29 cellular contexts compared by ENCODE assay signal in genomic region chr11:124327775-124328174, GRCh38. TPM values are rescaled to one million over a fixed set of nuclear protein-coding genes. Genes with fewer than 3 reads are reported as not detected.
DNase-seq lines count a peak whose midpoint lies in the region; ATAC-seq, FAIRE-seq and TF ChIP-seq lines count a peak whose summit lies in the region.
"Had no signal": no experiment of that assay in that cellular context is flagged by ENCODE, and none has a peak within 500 bp of the region (broad histone marks: within the 10 kb centered on the region; RNA-seq: fewer than 3 reads in every experiment).

No MANE protein-coding gene starts in this region.

- no peak overlapping the region for H2BK15ac ChIP-seq in H1 (ENCODE audit: low read length)

- no peaks in the 10 kb centered on the region for H3K9me3 Mint-ChIP-seq in chondrocyte (ENCODE audit: low read depth)
- H3K9me3 Mint-ChIP-seq: CD4-positive, alpha-beta T cell; CD8-positive, alpha-beta T cell had no signal

- no peak overlapping the region for H3K18ac ChIP-seq in H1 (ENCODE audit: extremely low read depth, low read length)

- H2AK5ac ChIP-seq in H1 (ENCODE audit: low read depth, low read length), result no peak overlapping the region

- TF ChIP-seq EP300 in K562 (IDR thresholded peaks at IDR 0.05; ENCODE audit: low read length), result no peak
- TF ChIP-seq EP300 in H1 (IDR thresholded peaks at IDR 0.05; ENCODE audit: borderline replicate concordance in 1 of 2, low read depth in 2 of 2, low read length in 2 of 2), result no peak

- no peaks in the 10 kb centered on the region for H3K9me3 ChIP-seq in BLaER1 treated with 17β-estradiol and CSF1 and Interleukin-3, amounts not matched to agents 10 nM and 100 nM (replicated peaks in 1 of 11)
- no peaks in the 10 kb centered on the region for H3K9me3 ChIP-seq in K562 (replicated peaks; ENCODE audit: control insufficient read depth, insufficient read depth, low read depth, low read length)
- H3K9me3 ChIP-seq in H1 (ENCODE audit: insufficient read depth in 2 of 2, low read depth in 1 of 2, low read length in 1 of 2), result peaks cover 6 to 15% of the 10 kb centered on the region in 2 experiments
- H3K9me3 ChIP-seq: BE2C, BLaER1 had no signal

- H3K9me1 ChIP-seq in K562 (ENCODE audit: control insufficient read depth, insufficient read depth, low read length), result no peaks in the 10 kb centered on the region

- peaks cover 24 to 46% (median 34%) of the 10 kb centered on the region in 10 experiments for H3K4me1 ChIP-seq in BLaER1 treated with 17β-estradiol and CSF1 and Interleukin-3, amounts not matched to agents 10 nM and 100 nM
- H3K4me1 ChIP-seq in K562 (replicated peaks in 1 of 2; ENCODE audit: control insufficient read depth in 2 of 2, insufficient read depth in 2 of 2, low read length in 2 of 2), result no peaks in the 10 kb centered on the region
- no peaks in the 10 kb centered on the region for H3K4me1 ChIP-seq in H1 (replicated peaks in 1 of 4; ENCODE audit: control insufficient read depth in 3 of 4, insufficient read depth in 4 of 4, low read length in 3 of 4)
- H3K4me1 ChIP-seq: BE2C had no signal

- no peak for TF ChIP-seq CTCF in K562 (IDR thresholded peaks at IDR 0.05 in 2 of 3, conservative IDR thresholded peaks at IDR 0.05 in 1 of 3; ENCODE audit: insufficient read depth in 2 of 3, low read depth in 1 of 3, low read length in 3 of 3)
- no peak for TF ChIP-seq CTCF in H1 (IDR thresholded peaks at IDR 0.05; ENCODE audit: control extremely low read depth in 1 of 3, insufficient read depth in 1 of 3, low read depth in 1 of 3, low read length in 3 of 3)
- TF ChIP-seq CTCF in chondrocyte (IDR thresholded peaks at IDR 0.05), result no peak

- no peak for TF ChIP-seq RAD21 in K562 (CRISPR knock-in tag; conservative IDR thresholded peaks at IDR 0.05 in 1 of 2, IDR thresholded peaks at IDR 0.05 in 1 of 2)
- TF ChIP-seq RAD21 in H1 (IDR thresholded peaks at IDR 0.05 in 1 of 2, conservative IDR thresholded peaks at IDR 0.05 in 1 of 2; ENCODE audit: low read depth in 2 of 2, low read length in 2 of 2), result no peak

- in situ Hi-C loops in K562 (cut with MboI), result no loop called here

- H3K9ac ChIP-seq in BLaER1 treated with 17β-estradiol and CSF1 and Interleukin-3, amounts not matched to agents 10 nM and 100 nM, result no peak overlapping the region
- H3K9ac ChIP-seq in K562 (ENCODE audit: insufficient read depth in 1 of 2, low read depth in 2 of 2, low read length in 2 of 2), result no peak overlapping the region
- H3K9ac ChIP-seq in H1 (replicated peaks in 1 of 4; ENCODE audit: extremely low read depth in 1 of 4, low read depth in 3 of 4, low read length in 3 of 4), result no peak overlapping the region
- H3K9ac ChIP-seq: BLaER1 had no signal

- no peak overlapping the region for H4K91ac ChIP-seq in H1 (replicated peaks; ENCODE audit: insufficient read length, low read length)

- H3K4me1 Mint-ChIP-seq in chondrocyte (ENCODE audit: low read depth), result no peaks in the 10 kb centered on the region

- no peak overlapping the region for H2BK12ac ChIP-seq in H1 (ENCODE audit: low read depth, low read length)

- H3K79me2 ChIP-seq in K562 (ENCODE audit: control insufficient read depth, insufficient read depth, low read length) (no peaks in the 10 kb centered on the region), H1 (ENCODE audit: control insufficient read depth in 1 of 2, insufficient read depth in 2 of 2, low read length in 2 of 2) (no peaks in the 10 kb centered on the region)

- TF ChIP-seq POLR2A in K562 (conservative IDR thresholded peaks at IDR 0.05), result no peak
- TF ChIP-seq POLR2A in H1 (IDR thresholded peaks at IDR 0.05; ENCODE audit: control extremely low read depth in 1 of 2, low read depth in 2 of 2, low read length in 2 of 2), result no peak

- H3K4me3 ChIP-seq in BLaER1 treated with 17β-estradiol and CSF1 and Interleukin-3, amounts not matched to agents 10 nM and 100 nM, result no peak overlapping the region
- no peak overlapping the region for H3K4me3 ChIP-seq in K562
- no peak overlapping the region for H3K4me3 ChIP-seq in H1 (ENCODE audit: extremely low read depth in 1 of 4, insufficient read depth in 2 of 4, low read depth in 3 of 4, low read length in 4 of 4)
- H3K4me3 ChIP-seq: BLaER1, GM12878 had no signal

- H3K27me3 Mint-ChIP-seq in chondrocyte (ENCODE audit: low read depth), result peaks cover 24% of the 10 kb centered on the region

- no peak overlapping the region for H3K4ac ChIP-seq in H1 (replicated peaks; ENCODE audit: insufficient read length, low read depth, low read length)

- WGBS in K562 (ENCODE audit: insufficient coverage, low coverage, missing lambda C conversion rate), result 80% methylated on average over 1 of the region's 1 CpG
- WGBS in H1 (ENCODE audit: extremely low coverage in 1 of 2, insufficient coverage in 1 of 2, insufficient read length in 1 of 2, insufficient replicate concordance in 2 of 2, low coverage in 1 of 2, low lambda C conversion rate in 2 of 2, missing lambda C conversion rate in 1 of 2), 2 experiments, result 100% methylated on average over 1 of the region's 1 CpG; no CpG with 5 or more reads in 1 of the 2 experiments

- CTCF ChIA-PET in K562 (lab: Yijun Ruan, JAX; ENCODE audit: low intra/inter-chr PET ratio), result interaction anchor here (0.7 kb wide), 1 partner anchor 220 kb away, joined by 3 read pairs; no protein-coding TSS in a partner anchor
- CTCF ChIA-PET in H1 (lab: Charles Lee; ENCODE audit: partially characterized antibody), result interaction anchor here (1.2 kb wide), 1 partner anchor 28 kb away, joined by 3 read pairs; no protein-coding TSS in a partner anchor

- H3K14ac ChIP-seq in H1 (ENCODE audit: insufficient read length), result no peak overlapping the region

- no peak overlapping the region for H4K5ac ChIP-seq in H1 (ENCODE audit: insufficient read length, low read depth, low read length)

- H3K36me3 Mint-ChIP-seq in chondrocyte (ENCODE audit: low read depth), result no peaks in the 10 kb centered on the region
- H3K36me3 Mint-ChIP-seq: CD8-positive, alpha-beta T cell had no signal

- no peak overlapping the region for H3K56ac ChIP-seq in H1 (replicated peaks; ENCODE audit: insufficient read length, low read depth, low read length)

- no peaks in the 10 kb centered on the region for H3K23me2 ChIP-seq in H1 (ENCODE audit: low read depth, low read length)

- no peaks in the 10 kb centered on the region for H4K20me1 ChIP-seq in BLaER1 treated with 17β-estradiol and CSF1 and Interleukin-3, amounts not matched to agents 10 nM and 100 nM
- H4K20me1 ChIP-seq in K562 (replicated peaks; ENCODE audit: control insufficient read depth, insufficient read depth, low read length), result no peaks in the 10 kb centered on the region
- H4K20me1 ChIP-seq in H1 (replicated peaks in 1 of 2; ENCODE audit: control insufficient read depth in 1 of 2, insufficient read depth in 2 of 2, low read length in 2 of 2), result no peaks in the 10 kb centered on the region
- H4K20me1 ChIP-seq: BLaER1 had no signal

- no peak overlapping the region for H2BK5ac ChIP-seq in H1 (ENCODE audit: low read depth, low read length)

- no peaks in the 10 kb centered on the region for H3K79me1 ChIP-seq in H1 (ENCODE audit: low read depth, low read length)

- H3K27me3 ChIP-seq in BLaER1 treated with 17β-estradiol and CSF1 and Interleukin-3, amounts not matched to agents 10 nM and 100 nM, result no peaks in the 10 kb centered on the region
- H3K27me3 ChIP-seq in K562 (ENCODE audit: control insufficient read depth in 2 of 2, insufficient read depth in 2 of 2, low read length in 2 of 2) (no peaks in the 10 kb centered on the region), H1 (replicated peaks in 1 of 4; ENCODE audit: control insufficient read depth in 3 of 4, extremely low read depth in 1 of 4, insufficient read depth in 3 of 4, low read length in 3 of 4) (no peaks in the 10 kb centered on the region)
- H3K27me3 ChIP-seq: BE2C, BLaER1 had no signal

- no peak overlapping the region for H2BK120ac ChIP-seq in H1 (replicated peaks; ENCODE audit: low read depth, low read length)

- H3K27ac Mint-ChIP-seq in chondrocyte (ENCODE audit: unreplicated experiment), result no peak overlapping the region
- H3K27ac Mint-ChIP-seq: CD4-positive, alpha-beta T cell; CD8-positive, alpha-beta T cell had no signal

- no peak overlapping the region for H3K23ac ChIP-seq in H1 (ENCODE audit: insufficient read length)

- H3K36me3 ChIP-seq in BLaER1 treated with 17β-estradiol and CSF1 and Interleukin-3, amounts not matched to agents 10 nM and 100 nM, result no peaks in the 10 kb centered on the region
- H3K36me3 ChIP-seq in K562 (ENCODE audit: control insufficient read depth, insufficient read depth, low read length) (no peaks in the 10 kb centered on the region), H1 (ENCODE audit: control insufficient read depth in 2 of 4, insufficient read depth in 4 of 4, low read length in 3 of 4) (peaks cover 0 to 6% (median 0%) of the 10 kb centered on the region in 4 experiments; a peak in 2 of 8 replicates)
- H3K36me3 ChIP-seq: BE2C, BLaER1 had no signal

- no peak overlapping the region for H3K4me3 Mint-ChIP-seq in chondrocyte (ENCODE audit: unreplicated experiment)
- H3K4me3 Mint-ChIP-seq: CD4-positive, alpha-beta T cell; CD8-positive, alpha-beta T cell had no signal

- H4K8ac ChIP-seq in H1 (ENCODE audit: extremely low read depth, insufficient read depth, low read length), result no peak overlapping the region

- H3K27ac ChIP-seq in BLaER1 treated with 17β-estradiol and CSF1 and Interleukin-3, amounts not matched to agents 10 nM and 100 nM, result no peak overlapping the region
- H3K27ac ChIP-seq in K562 (ENCODE audit: extremely low read depth, low read depth, low read length) (no peak overlapping the region), H1 (ENCODE audit: low read depth, low read length) (no peak overlapping the region)
- H3K27ac ChIP-seq: BLaER1, C4-2B had no signal

- FAIRE-seq in K562 (lab: Jason Lieb, UNC) (no peak), H1 (lab: Jason Lieb, UNC) (peak; percentile 60)
- FAIRE-seq: A204.1, GM12878, GM19239 had no signal

- DNase-seq in OCI-M1 (lab: John Stamatoyannopoulos, UW), result peak; percentile 73
- no peak for DNase-seq in K562 (ENCODE audit: extremely low read depth in 1 of 4, low spot score in 3 of 4)
- DNase-seq in H1 (ENCODE audit: low read depth in 1 of 2, low spot score in 2 of 2), result no peak
- no peak for DNase-seq in COR-L47 (lab: John Stamatoyannopoulos, UW)
- DNase-seq in NCI-H1436 (lab: John Stamatoyannopoulos, UW), result no peak
- no peak for DNase-seq in Ammon's horn (ENCODE audit: low spot score)
- DNase-seq in chondrocyte (ENCODE audit: low spot score), result no peak
- DNase-seq: 8988T; ACHN; BE2C; CD4-positive, alpha-beta T cell; CD8-positive, alpha-beta T cell; DMS 273 treated with DMSO at 0.1 percent for 48 hours; DMS153; DMS53; DMS79; DND-41; EL; GDM1 had no signal

- H2AFZ ChIP-seq in K562 (ENCODE audit: low read depth, low read length) (no peak overlapping the region), H1 (ENCODE audit: low read length) (no peak overlapping the region)

- POLR2A ChIA-PET in K562 (lab: Yijun Ruan, JAX) (no interaction called here), H1 (lab: Charles Lee; ENCODE audit: partially characterized antibody) (no interaction called here)

- BruUV-seq in K562 (replicated peaks; lab: Mats Ljungman, UMichigan), result no TSS peak

- no peak for ATAC-seq in K562
- ATAC-seq: CD8-positive, alpha-beta T cell; GM12878 had no signal

- H2BK20ac ChIP-seq in H1 (ENCODE audit: low read length), result no peak overlapping the region

- intact Hi-C loops in K562 (cut with micrococcal nuclease), result loop anchor here (2.0 to 10.0 kb wide), 2 partner anchors 57 to 219 kb away; partner anchors contain the start of gene OR8B2

- peak overlapping the region in 10 of 11 experiments; percentile 10 to 75 (median 60); a peak in 13 of 22 replicates for H3K4me2 ChIP-seq in BLaER1 treated with 17β-estradiol and CSF1 and Interleukin-3, amounts not matched to agents 10 nM and 100 nM
- no peak overlapping the region for H3K4me2 ChIP-seq in K562 (ENCODE audit: insufficient read depth, low read length)
- no peak overlapping the region for H3K4me2 ChIP-seq in H1 (ENCODE audit: insufficient read depth in 1 of 2, low read depth in 2 of 2, low read length in 2 of 2)

RNA-seq across cellular contexts. Expression of gene OR8D2, which starts 7.8 kb away (rescaled TPM):
- total RNA-seq in K562 (2011; cell fraction: chromatin; rRNA removed; ENCODE audit: low replicate concordance), result not detected in 2 replicates
- not detected in 2 replicates for total RNA-seq in K562 (2011; cell fraction: nucleolus; rRNA removed)
- total RNA-seq in K562 (2011; cell fraction: nucleoplasm; rRNA removed), result not detected in 2 replicates
- total RNA-seq in K562 (2014; rRNA removed), result not detected in 2 replicates
- not detected in 2 replicates for total RNA-seq in K562 (2014; rRNA removed; fragmentation: Illumina TruSeq; extraction: Trizol)
- total RNA-seq in K562 (2015; rRNA removed; fragmentation: Illumina TruSeq; extraction: Trizol), result not detected in 2 replicates
- not detected in 2 replicates for total RNA-seq in K562 (2021)
- not detected in 2 replicates for polyA plus RNA-seq in K562 (2011; rRNA removed)
- polyA plus RNA-seq in K562 (2011; cell fraction: cytosol; rRNA removed), result not detected in 2 replicates
- not detected in 2 replicates for polyA plus RNA-seq in K562 (2011; cell fraction: nucleus; rRNA removed)
- 0.12 and 0.15 TPM in 2 replicates for polyA plus RNA-seq in K562 (2012)
- polyA plus RNA-seq in K562 (2014; fragmentation: Illumina TruSeq; extraction: Trizol), result not detected in 2 replicates
- polyA plus RNA-seq in K562 (2014; fragmentation: Nextera tagmentation; extraction: Ambion mirVana), result under 1 TPM; 0.06 to 0.21 TPM
- polyA plus RNA-seq in K562 (2014; rRNA removed), result not detected in 2 replicates
- polyA minus RNA-seq in K562 (2011; rRNA and poly(A)+ RNA removed), result not detected in 2 replicates
- not detected in 2 replicates for polyA minus RNA-seq in K562 (2011; cell fraction: cytosol; rRNA and poly(A)+ RNA removed)
- polyA minus RNA-seq in K562 (2011; cell fraction: nucleus; rRNA and poly(A)+ RNA removed), result 0.40 TPM in 1 of 2 replicates, not detected in the other
- total RNA-seq in H1 (2021; fragmentation: NEBNext Ultra II Directional; extraction: Animal tissue kit (Norgen Biotek cat#: 25700)), result not detected in 2 replicates
- not detected in 2 replicates for polyA plus RNA-seq in H1 (2011; rRNA removed)
- polyA plus RNA-seq in H1 (2011; cell fraction: cytosol; rRNA removed), result not detected
- polyA plus RNA-seq in H1 (2011; cell fraction: nucleus; rRNA removed), result not detected
- not detected in 4 replicates for polyA plus RNA-seq in H1 (2012, experiment 1 of 2)
- polyA plus RNA-seq in H1 (2012, experiment 2 of 2), result not detected
- not detected for polyA plus RNA-seq in H1 (2013, experiment 1 of 2)
- not detected for polyA plus RNA-seq in H1 (2013, experiment 2 of 2)
- polyA minus RNA-seq in H1 (2011; rRNA and poly(A)+ RNA removed), result not detected in 2 replicates
- not detected for polyA minus RNA-seq in H1 (2011; cell fraction: cytosol; rRNA and poly(A)+ RNA removed)
- polyA minus RNA-seq in H1 (2011; cell fraction: nucleus; rRNA and poly(A)+ RNA removed), result not detected
- total RNA-seq in chondrocyte, result not detected in 3 replicates
- total RNA-seq: A673; CD4-positive, alpha-beta T cell; CD8-positive, alpha-beta T cell; Daoy; G401; GM12878 had no signal
- polyA plus RNA-seq: AG04450, GM12878 had no signal

RNA-seq across cellular contexts. Expression of gene OR8D1, which starts 14.0 kb away (rescaled TPM):
- total RNA-seq in K562 (2011; cell fraction: chromatin; rRNA removed; ENCODE audit: low replicate concordance), result 0.07 TPM in 1 of 2 replicates, not detected in the other
- total RNA-seq in K562 (2011; cell fraction: nucleolus; rRNA removed), result not detected in 2 replicates
- total RNA-seq in K562 (2011; cell fraction: nucleoplasm; rRNA removed), result not detected in 2 replicates
- total RNA-seq in K562 (2014; rRNA removed) (not detected in 2 replicates), K562 (2014; rRNA removed; fragmentation: Illumina TruSeq; extraction: Trizol) (not detected in 2 replicates), K562 (2015; rRNA removed; fragmentation: Illumina TruSeq; extraction: Trizol) (not detected in 2 replicates), K562 (2021) (not detected in 2 replicates), chondrocyte (not detected in 3 replicates)
- polyA plus RNA-seq in K562 (2011; rRNA removed) (not detected in 2 replicates), K562 (2014; fragmentation: Illumina TruSeq; extraction: Trizol) (not detected in 2 replicates), K562 (2014; fragmentation: Nextera tagmentation; extraction: Ambion mirVana) (under 1 TPM; 0.08 to 0.55 TPM), K562 (2014; rRNA removed) (not detected in 2 replicates), H1 (2011; rRNA removed) (not detected in 2 replicates)
- not detected in 2 replicates for polyA plus RNA-seq in K562 (2011; cell fraction: cytosol; rRNA removed)
- polyA plus RNA-seq in K562 (2011; cell fraction: nucleus; rRNA removed), result not detected in 2 replicates
- polyA plus RNA-seq in K562 (2012), result 0.16 and 0.51 TPM in 2 replicates
- 0.03 TPM in 1 of 2 replicates, not detected in the other for polyA minus RNA-seq in K562 (2011; rRNA and poly(A)+ RNA removed)
- not detected in 2 replicates for polyA minus RNA-seq in K562 (2011; cell fraction: cytosol; rRNA and poly(A)+ RNA removed)
- polyA minus RNA-seq in K562 (2011; cell fraction: nucleus; rRNA and poly(A)+ RNA removed), result 0.11 and 0.13 TPM in 2 replicates
- not detected in 2 replicates for total RNA-seq in H1 (2021; fragmentation: NEBNext Ultra II Directional; extraction: Animal tissue kit (Norgen Biotek cat#: 25700))
- not detected for polyA plus RNA-seq in H1 (2011; cell fraction: cytosol; rRNA removed)
- polyA plus RNA-seq in H1 (2011; cell fraction: nucleus; rRNA removed), result not detected
- polyA plus RNA-seq in H1 (2012, experiment 1 of 2), result not detected in 4 replicates
- not detected for polyA plus RNA-seq in H1 (2012, experiment 2 of 2)
- polyA plus RNA-seq in H1 (2013, experiment 1 of 2), result not detected
- not detected for polyA plus RNA-seq in H1 (2013, experiment 2 of 2)
- not detected in 2 replicates for polyA minus RNA-seq in H1 (2011; rRNA and poly(A)+ RNA removed)
- not detected for polyA minus RNA-seq in H1 (2011; cell fraction: cytosol; rRNA and poly(A)+ RNA removed)
- not detected for polyA minus RNA-seq in H1 (2011; cell fraction: nucleus; rRNA and poly(A)+ RNA removed)
- total RNA-seq: CD4-positive, alpha-beta T cell; CD8-positive, alpha-beta T cell; Daoy; G401; GM12878 had no signal
- polyA plus RNA-seq: AG04450, GM12878 had no signal

RNA-seq across cellular contexts. Expression of gene OR8B2, which starts 56.5 kb away (rescaled TPM):
- total RNA-seq in K562 (2011; cell fraction: chromatin; rRNA removed; ENCODE audit: low replicate concordance), result not detected in 2 replicates
- total RNA-seq in K562 (2011; cell fraction: nucleolus; rRNA removed), result not detected in 2 replicates
- not detected in 2 replicates for total RNA-seq in K562 (2011; cell fraction: nucleoplasm; rRNA removed)
- total RNA-seq in K562 (2014; rRNA removed) (not detected in 2 replicates), K562 (2014; rRNA removed; fragmentation: Illumina TruSeq; extraction: Trizol) (not detected in 2 replicates), K562 (2015; rRNA removed; fragmentation: Illumina TruSeq; extraction: Trizol) (not detected in 2 replicates), K562 (2021) (not detected in 2 replicates), chondrocyte (not detected in 3 replicates)
- polyA plus RNA-seq in K562 (2011; rRNA removed) (not detected in 2 replicates), K562 (2014; fragmentation: Illumina TruSeq; extraction: Trizol) (not detected in 2 replicates), K562 (2014; fragmentation: Nextera tagmentation; extraction: Ambion mirVana) (under 1 TPM in 1 of 2 experiments, not detected in 1; 0.56 TPM), K562 (2014; rRNA removed) (not detected in 2 replicates), H1 (2011; rRNA removed) (not detected in 2 replicates)
- not detected in 2 replicates for polyA plus RNA-seq in K562 (2011; cell fraction: cytosol; rRNA removed)
- polyA plus RNA-seq in K562 (2011; cell fraction: nucleus; rRNA removed), result not detected in 2 replicates
- polyA plus RNA-seq in K562 (2012), result 0.14 TPM in 1 of 2 replicates, not detected in the other
- not detected in 2 replicates for polyA minus RNA-seq in K562 (2011; rRNA and poly(A)+ RNA removed)
- polyA minus RNA-seq in K562 (2011; cell fraction: cytosol; rRNA and poly(A)+ RNA removed), result not detected in 2 replicates
- not detected in 2 replicates for polyA minus RNA-seq in K562 (2011; cell fraction: nucleus; rRNA and poly(A)+ RNA removed)
- not detected in 2 replicates for total RNA-seq in H1 (2021; fragmentation: NEBNext Ultra II Directional; extraction: Animal tissue kit (Norgen Biotek cat#: 25700))
- polyA plus RNA-seq in H1 (2011; cell fraction: cytosol; rRNA removed), result not detected
- polyA plus RNA-seq in H1 (2011; cell fraction: nucleus; rRNA removed), result not detected
- polyA plus RNA-seq in H1 (2012, experiment 1 of 2), result not detected in 4 replicates
- polyA plus RNA-seq in H1 (2012, experiment 2 of 2), result not detected
- not detected for polyA plus RNA-seq in H1 (2013, experiment 1 of 2)
- not detected for polyA plus RNA-seq in H1 (2013, experiment 2 of 2)
- not detected in 2 replicates for polyA minus RNA-seq in H1 (2011; rRNA and poly(A)+ RNA removed)
- polyA minus RNA-seq in H1 (2011; cell fraction: cytosol; rRNA and poly(A)+ RNA removed), result not detected
- polyA minus RNA-seq in H1 (2011; cell fraction: nucleus; rRNA and poly(A)+ RNA removed), result not detected
- total RNA-seq: A673; CD4-positive, alpha-beta T cell; CD8-positive, alpha-beta T cell; Daoy; G401; GM12878 had no signal
- polyA plus RNA-seq: AG04450, GM12878 had no signal

Comparison
In these comparisons a context has a peak if more than half of its experiments do, and no peak if none do; other contexts are left out.
1. H3K4me2 ChIP-seq: peak in BLaER1 treated with 17β-estradiol and CSF1 and Interleukin-3, amounts not matched to agents 10 nM and 100 nM (10 of 11); none in K562 (single experiment) and H1 (0 of 2).